In genomic region chr10:24952146-24952700, GRCh38 we compare ENCODE assay signal across 9 cellular contexts. TPM values are rescaled to one million over a fixed set of nuclear protein-coding genes. Genes with fewer than 3 reads are reported as not detected.
DNase-seq lines count a peak whose midpoint lies in the region; ATAC-seq and TF ChIP-seq lines count a peak whose summit lies in the region.
"Had no signal": no experiment of that assay in that cellular context is flagged by ENCODE, and none has a peak within 500 bp of the region (broad histone marks: within the 10 kb centered on the region; RNA-seq: fewer than 3 reads in every experiment).

TSS of gene PRTFDC1 (minus strand) at chr10:24952606. CDS start at chr10:24952575, 31 bp downstream.

- no peaks in the 10 kb centered on the region for H3K4me1 ChIP-seq in colonic mucosa
- peaks cover 0 to 4% of the 10 kb centered on the region in 2 donors for H3K4me1 ChIP-seq in left lung

- DNase-seq in AG04450 (ENCODE audit: low read depth, low spot score) (no peak), T-helper 17 cell (no peak), colonic mucosa (peak; percentile 69), left lung (peak; percentile 53 to 79), NCI-H1048 (lab: John Stamatoyannopoulos, UW) (no peak)
- peak; percentile 4 to 59 (median 26) for DNase-seq in stimulated activated naive CD4-positive, alpha-beta T cell (lab: John Stamatoyannopoulos, UW)

- H3K4me1 Mint-ChIP-seq in T-helper 17 cell = peaks cover 24% of the 10 kb centered on the region

- no peaks in the 10 kb centered on the region for H3K27me3 Mint-ChIP-seq in T-helper 17 cell

- H3K27ac ChIP-seq in AG04450 (ENCODE audit: low read depth, low read length) (peak within 1 kb of the TSS; percentile 70), colonic mucosa (peak within 1 kb of the TSS; percentile 66), left lung (peak within 1 kb of the TSS; percentile 71 to 72)

- intact Hi-C loops in colonic mucosa (cut with DNase I) = loop anchor here (5.0 to 10.0 kb wide), 2 partner anchors 227 to 310 kb away; partner anchors contain the start of gene ARHGAP21
- intact Hi-C loops in left lung (cut with DNase I) = no loop called here

- H3K27me3 ChIP-seq in AG04450 (ENCODE audit: control insufficient read depth, insufficient read depth, low read length) (no peaks in the 10 kb centered on the region), colonic mucosa (no peaks in the 10 kb centered on the region), left lung (peaks cover 0 to 27% of the 10 kb centered on the region in 2 donors)

- no peaks in the 10 kb centered on the region for H3K9me3 ChIP-seq in AG04450 (ENCODE audit: control insufficient read depth, insufficient read depth, low read length)
- H3K9me3 ChIP-seq in T-helper 17 cell (ENCODE audit: control insufficient read depth, low read length, poor library complexity, severe bottlenecking) = no peaks in the 10 kb centered on the region
- H3K9me3 ChIP-seq in colonic mucosa = no peaks in the 10 kb centered on the region
- H3K9me3 ChIP-seq in left lung = no peaks in the 10 kb centered on the region

- ATAC-seq in GM18502 (IDR thresholded peaks at IDR 0.05; ENCODE audit: poor library complexity, unreplicated experiment) (peak; percentile 47), HG03045 (IDR thresholded peaks at IDR 0.05; ENCODE audit: unreplicated experiment) (peak; percentile 38), T-helper 17 cell (peak; percentile 61), left lung (peak; percentile 67)

- peak within 1 kb of the TSS; percentile 61 for H3K4me3 ChIP-seq in AG04450 (ENCODE audit: low read depth, low read length)
- peak within 1 kb of the TSS; percentile 57 for H3K4me3 ChIP-seq in colonic mucosa
- H3K4me3 ChIP-seq in left lung = peak within 1 kb of the TSS; percentile 45 to 53

- no peaks in the 10 kb centered on the region for H3K36me3 ChIP-seq in colonic mucosa
- H3K36me3 ChIP-seq in left lung = no peaks in the 10 kb centered on the region

- peak; percentile 24; the same call in 1 of the 2 replicates for TF ChIP-seq CTCF in AG04450 (IDR thresholded peaks at IDR 0.05; ENCODE audit: low read depth, low read length)
- no peak for TF ChIP-seq CTCF in colonic mucosa (IDR thresholded peaks at IDR 0.05)
- TF ChIP-seq CTCF in left lung (IDR thresholded peaks at IDR 0.05) = no peak

- no peaks in the 10 kb centered on the region for H3K36me3 Mint-ChIP-seq in T-helper 17 cell (ENCODE audit: low read depth)

- peak within 1 kb of the TSS; percentile 89 for H3K4me3 Mint-ChIP-seq in T-helper 17 cell

- peak within 1 kb of the TSS; percentile 43 for H3K27ac Mint-ChIP-seq in T-helper 17 cell

- POLR2A ChIA-PET in AG04450 (lab: Yijun Ruan, JAX) = interaction anchor here (0.6 to 1.2 kb wide), 4 partner anchors 25 to 229 kb away, joined by 3 to 8 read pairs (median 3); partner anchors contain the start of gene ARHGAP21

- CTCF ChIA-PET in AG04450 (lab: Charles Lee) = interaction anchor here (0.6 to 1.1 kb wide), 4 partner anchors 23 to 245 kb away, joined by 3 to 5 read pairs (median 4); no protein-coding TSS in a partner anchor

- H3K9ac ChIP-seq in colonic mucosa (ENCODE audit: low read depth in 2 of 2, low read length in 2 of 2) = peak within 1 kb of the TSS; percentile 75 to 79

RNA-seq across cellular contexts. Expression of gene PRTFDC1, which starts in this region (rescaled TPM):
- 31.6 and 46.8 TPM in 2 replicates for polyA plus RNA-seq in AG04450 (2011; rRNA removed)
- polyA minus RNA-seq in AG04450 (2011; rRNA and poly(A)+ RNA removed) = 17.3 and 26.9 TPM in 2 replicates
- 1 to 10 TPM in 1 of 2 donors, under 1 TPM in 1; 0.40 to 3.6 TPM for total RNA-seq in T-helper 17 cell
- total RNA-seq in colonic mucosa = 10 to 100 TPM in 1 of 2 donors, 1 to 10 TPM in 1; 8.1 to 16.0 TPM
- 1 to 10 TPM; 5.2 to 8.2 TPM for total RNA-seq in left lung
- total RNA-seq: HT1080 had no signal

Comparison
In these comparisons a context has a peak if more than half of its experiments do, and no peak if none do; other contexts are left out.
1. DNase-seq: peak in colonic mucosa (single experiment), left lung (2 of 2) and stimulated activated naive CD4-positive, alpha-beta T cell (6 of 6); none in AG04450 (single experiment), T-helper 17 cell (0 of 3) and NCI-H1048 (single experiment).
2. Peak in every context shown above with its lines, with median percentiles within 50 percentile points of each other: H3K27ac ChIP-seq, H3K4me3 ChIP-seq and ATAC-seq.